In genomic region chr18:13537022-13537780, GRCh38 we compare ENCODE assay signal across 15 cellular contexts.
"Had no signal": no experiment of that assay in that cellular context is flagged by ENCODE, and none has a peak within 500 bp of the region (broad histone marks: within the 10 kb centered on the region; RNA-seq: fewer than 3 reads in every experiment).

No MANE protein-coding gene starts in this region.

- H3K36me3 Mint-ChIP-seq: natural killer cell treated with Interleukin-12 subunit alpha and Interleukin-12 subunit beta and Interleukin-15 and Interleukin-18, amount 100 ng/mL, for 72 hours; WTC11 had no signal

- H3K4me3 ChIP-seq: esophagus muscularis mucosa, prostate gland, right lobe of liver, spleen had no signal

- DNase-seq: activated CD4-positive, alpha-beta T cell treated with anti-CD3 and anti-CD28 coated beads, Interleukin-2, amount 10 ng/mL, durations not matched to agents 24 days and 14 days; activated naive CD8-positive, alpha-beta T cell treated with anti-CD3 and anti-CD28 coated beads for 36 hours; activated T-cell treated with anti-CD3 and anti-CD28 coated beads, Interleukin-2, amount 50 U/mL, for 1 hour; anterior cingulate cortex; nucleus accumbens; right lobe of liver; spleen; stimulated activated CD4-positive, alpha-beta T cell treated with anti-CD3 and anti-CD28 coated beads, Interleukin-1b, Interleukin-23, amount 100 ng/mL, for 48 hours; stimulated activated naive CD4-positive, alpha-beta T cell treated with Interleukin-2 at 50 U/mL for 16 hours; T-helper 1 cell; trophoblast cell had no signal

- H3K9me3 Mint-ChIP-seq: activated CD4-positive, alpha-beta T cell treated with anti-CD3 and anti-CD28 coated beads, Interleukin-2, amount 10 ng/mL, durations not matched to agents 24 days and 14 days; activated naive CD8-positive, alpha-beta T cell treated with anti-CD3 and anti-CD28 coated beads for 36 hours; natural killer cell treated with Interleukin-12 subunit alpha and Interleukin-12 subunit beta and Interleukin-15 and Interleukin-18, amount 100 ng/mL, for 72 hours; WTC11 had no signal

- H3K27ac Mint-ChIP-seq: activated CD4-positive, alpha-beta T cell treated with anti-CD3 and anti-CD28 coated beads, Interleukin-2, amount 10 ng/mL, durations not matched to agents 24 days and 14 days; activated naive CD8-positive, alpha-beta T cell treated with anti-CD3 and anti-CD28 coated beads for 36 hours; natural killer cell treated with Interleukin-12 subunit alpha and Interleukin-12 subunit beta and Interleukin-15 and Interleukin-18, amount 100 ng/mL, for 72 hours; WTC11 had no signal

- ATAC-seq: natural killer cell treated with Interleukin-12 subunit alpha and Interleukin-12 subunit beta and Interleukin-15 and Interleukin-18, amount 100 ng/mL, for 72 hours; WTC11 had no signal

- H3K27ac ChIP-seq: esophagus muscularis mucosa, prostate gland, right lobe of liver, spleen had no signal

- H3K27me3 ChIP-seq: esophagus muscularis mucosa, right lobe of liver, spleen had no signal

- H3K36me3 ChIP-seq: esophagus muscularis mucosa, prostate gland, right lobe of liver had no signal

- H3K4me3 Mint-ChIP-seq: activated CD4-positive, alpha-beta T cell treated with anti-CD3 and anti-CD28 coated beads, Interleukin-2, amount 10 ng/mL, durations not matched to agents 24 days and 14 days; activated naive CD8-positive, alpha-beta T cell treated with anti-CD3 and anti-CD28 coated beads for 36 hours; natural killer cell treated with Interleukin-12 subunit alpha and Interleukin-12 subunit beta and Interleukin-15 and Interleukin-18, amount 100 ng/mL, for 72 hours; WTC11 had no signal

- H3K9me3 ChIP-seq: esophagus muscularis mucosa, prostate gland, right lobe of liver, spleen had no signal

- H3K27me3 Mint-ChIP-seq: activated CD4-positive, alpha-beta T cell treated with anti-CD3 and anti-CD28 coated beads, Interleukin-2, amount 10 ng/mL, durations not matched to agents 24 days and 14 days; activated naive CD8-positive, alpha-beta T cell treated with anti-CD3 and anti-CD28 coated beads for 36 hours; natural killer cell treated with Interleukin-12 subunit alpha and Interleukin-12 subunit beta and Interleukin-15 and Interleukin-18, amount 100 ng/mL, for 72 hours had no signal
